In genomic region chr4:53120801-53121200, GRCh38 we compare ENCODE assay signal across 11 cellular contexts.
"Had no signal": no experiment of that assay in that cellular context is flagged by ENCODE, and none has a peak within 500 bp of the region (broad histone marks: within the 10 kb centered on the region; RNA-seq: fewer than 3 reads in every experiment).

No MANE protein-coding gene starts in this region.

- H3K36me3 ChIP-seq: colonic mucosa, lower lobe of right lung, upper lobe of right lung had no signal

- H3K9me3 ChIP-seq: colonic mucosa, lower lobe of right lung, upper lobe of right lung had no signal

- H3K27ac Mint-ChIP-seq: activated CD4-positive, alpha-beta memory T cell treated with anti-CD3 and anti-CD28 coated beads for 36 hours; activated naive CD8-positive, alpha-beta T cell treated with anti-CD3 and anti-CD28 coated beads, Interleukin-2, amount 10 ng/mL, durations not matched to agents 7 days and 5 days; naive thymus-derived CD4-positive, alpha-beta T cell; stimulated activated memory B cell treated with anti-CD40 and anti-IgM and Interleukin-4, amounts not matched to agents 10 μg/mL and 1 μg/mL and 100 μg/mL, for 72 hours had no signal

- H3K4me3 ChIP-seq: colonic mucosa, lower lobe of right lung, upper lobe of right lung had no signal

- DNase-seq: activated CD4-positive, alpha-beta memory T cell treated with anti-CD3 and anti-CD28 coated beads for 36 hours; activated naive CD8-positive, alpha-beta T cell treated with anti-CD3 and anti-CD28 coated beads, Interleukin-2, amount 10 ng/mL, durations not matched to agents 7 days and 5 days; caudate nucleus; colonic mucosa; effector CD4-positive, alpha-beta T cell; foreskin melanocyte; lower lobe of right lung; naive thymus-derived CD4-positive, alpha-beta T cell; small intestine; upper lobe of right lung had no signal

- H3K27ac ChIP-seq: colonic mucosa, lower lobe of right lung, upper lobe of right lung had no signal

- H3K27me3 ChIP-seq: colonic mucosa, upper lobe of right lung had no signal

- H3K4me3 Mint-ChIP-seq: activated CD4-positive, alpha-beta memory T cell treated with anti-CD3 and anti-CD28 coated beads for 36 hours; activated naive CD8-positive, alpha-beta T cell treated with anti-CD3 and anti-CD28 coated beads, Interleukin-2, amount 10 ng/mL, durations not matched to agents 7 days and 5 days; naive thymus-derived CD4-positive, alpha-beta T cell; stimulated activated memory B cell treated with anti-CD40 and anti-IgM and Interleukin-4, amounts not matched to agents 10 μg/mL and 1 μg/mL and 100 μg/mL, for 72 hours had no signal

- H3K27me3 Mint-ChIP-seq: activated CD4-positive, alpha-beta memory T cell treated with anti-CD3 and anti-CD28 coated beads for 36 hours; activated naive CD8-positive, alpha-beta T cell treated with anti-CD3 and anti-CD28 coated beads, Interleukin-2, amount 10 ng/mL, durations not matched to agents 7 days and 5 days; naive thymus-derived CD4-positive, alpha-beta T cell; stimulated activated memory B cell treated with anti-CD40 and anti-IgM and Interleukin-4, amounts not matched to agents 10 μg/mL and 1 μg/mL and 100 μg/mL, for 72 hours had no signal

- H3K4me1 Mint-ChIP-seq: activated naive CD8-positive, alpha-beta T cell treated with anti-CD3 and anti-CD28 coated beads, Interleukin-2, amount 10 ng/mL, durations not matched to agents 7 days and 5 days had no signal

- ATAC-seq: naive thymus-derived CD4-positive, alpha-beta T cell; stimulated activated memory B cell treated with anti-CD40 and anti-IgM and Interleukin-4, amounts not matched to agents 10 μg/mL and 1 μg/mL and 100 μg/mL, for 72 hours; upper lobe of right lung had no signal

- H3K4me1 ChIP-seq: lower lobe of right lung, upper lobe of right lung had no signal

- H3K9me3 Mint-ChIP-seq: activated CD4-positive, alpha-beta memory T cell treated with anti-CD3 and anti-CD28 coated beads for 36 hours; stimulated activated memory B cell treated with anti-CD40 and anti-IgM and Interleukin-4, amounts not matched to agents 10 μg/mL and 1 μg/mL and 100 μg/mL, for 72 hours had no signal
